17 cellular contexts compared by ENCODE assay signal in genomic region chr9:130576176-130576575, GRCh38.
"Had no signal": no experiment of that assay in that cellular context is flagged by ENCODE, and none has a peak within 500 bp of the region (broad histone marks: within the 10 kb centered on the region; RNA-seq: fewer than 3 reads in every experiment).

No MANE protein-coding gene starts in this region.

- H3K27ac ChIP-seq: coronary artery, gastroesophageal sphincter, tibial nerve, vagina had no signal

- H3K36me3 ChIP-seq: vagina had no signal

- H3K27me3 ChIP-seq: gastroesophageal sphincter, tibial nerve, vagina had no signal

- H3K4me3 ChIP-seq: coronary artery, gastroesophageal sphincter, mucosa of descending colon, tibial nerve, vagina had no signal

- DNase-seq: activated CD4-positive, alpha-beta T cell treated with anti-CD3 and anti-CD28 coated beads for 48 hours; activated CD8-positive, alpha-beta memory T cell treated with anti-CD3 and anti-CD28 coated beads, Interleukin-2, amount 50 U/mL, for 48 hours; activated CD8-positive, alpha-beta T cell treated with anti-CD3 and anti-CD28 coated beads, Interleukin-2, amount 10 ng/mL, durations not matched to agents 7 days and 5 days; activated naive CD4-positive, alpha-beta T cell treated with anti-CD3 and anti-CD28 coated beads, Interleukin-2, amount 10 ng/mL, durations not matched to agents 7 days and 5 days; caudate nucleus; effector CD8-positive, alpha-beta T cell; hypothalamus; mammary epithelial cell; mucosa of descending colon; natural killer cell; posterior cingulate gyrus had no signal

- ATAC-seq: activated CD8-positive, alpha-beta T cell treated with anti-CD3 and anti-CD28 coated beads, Interleukin-2, amount 10 ng/mL, durations not matched to agents 7 days and 5 days; gastroesophageal sphincter; mucosa of descending colon; natural killer cell; stimulated activated effector memory CD8-positive, alpha-beta T cell treated with anti-CD3 and anti-CD28 coated beads, Interleukin-12 subunit alpha, Interleukin-12 subunit beta, amount 100 ng/mL, for 72 hours; WTC11 had no signal

- H3K9me3 ChIP-seq: gastroesophageal sphincter, mucosa of descending colon, tibial nerve, vagina had no signal
